ENCODE assay signal across 8 cellular contexts in genomic region chr1:89524369-89525168, GRCh38. TPM values are rescaled to one million over a fixed set of nuclear protein-coding genes. Genes with fewer than 3 reads are reported as not detected.
A peak's percentile ranks its signal among the peaks of the same experiment; 100 is the strongest.
DNase-seq lines count a peak whose midpoint lies in the region; ATAC-seq and TF ChIP-seq lines count a peak whose summit lies in the region.

Gene LRRC8B, plus strand, starts transcription at chr1:89524829. Its CDS starts 57,822 bp downstream, at chr1:89582651.

- peak within 1 kb of the TSS; percentile 94 for H3K4me3 ChIP-seq in CD8-positive, alpha-beta memory T cell (ENCODE audit: low read length)

- TF ChIP-seq CTCF in endothelial cell (IDR thresholded peaks at IDR 0.05; ENCODE audit: unreplicated experiment) (no peak), mesothelial cell of epicardium (IDR thresholded peaks at IDR 0.05; ENCODE audit: unreplicated experiment) (no peak)

- CTCF ChIA-PET in CD8-positive, alpha-beta memory T cell (lab: Charles Lee) = interaction anchor here (0.9 to 1.2 kb wide), 5 partner anchors 12 to 238 kb away, joined by 3 to 4 read pairs (median 3); partner anchors contain the start of gene LRRC8C

- POLR2A ChIA-PET in CD8-positive, alpha-beta memory T cell (lab: Charles Lee) = interaction anchor here (0.6 to 2.1 kb wide), 11 partner anchors 82 to 238 kb away, joined by 3 to 9 read pairs (median 3); partner anchors contain the start of gene LRRC8C

- no peaks in the 10 kb centered on the region for H3K36me3 ChIP-seq in CD8-positive, alpha-beta memory T cell (ENCODE audit: insufficient read depth, low read length)

- DNase-seq in CD8-positive, alpha-beta memory T cell = peak; percentile 80 to 91 (median 85)
- DNase-seq in NOMO-1 treated with dmso at 0.1 percent for 144 hours (lab: John Stamatoyannopoulos, UW; ENCODE audit: unreplicated experiment) (peak; percentile 79), endothelial cell (ENCODE audit: low spot score) (peak; percentile 87), mesothelial cell of epicardium (ENCODE audit: low spot score in 2 of 2, unreplicated experiment in 2 of 2) (peak; percentile 75 to 88)
- peak; percentile 93 for DNase-seq in activated CD8-positive, alpha-beta memory T cell treated with anti-CD3 and anti-CD28 coated beads, Interleukin-2, amount 50 U/mL, for 4 hours
- DNase-seq in stimulated activated CD8-positive, alpha-beta memory T cell treated with anti-CD3 and anti-CD28 coated beads, Interleukin-15, amount 100 ng/mL, for 4 hours (ENCODE audit: low read depth in 2 of 2) = peak; percentile 87 to 89

- H3K27me3 Mint-ChIP-seq in CD8-positive, alpha-beta memory T cell = no peaks in the 10 kb centered on the region
- peaks cover 4% of the 10 kb centered on the region for H3K27me3 Mint-ChIP-seq in endothelial cell (ENCODE audit: unreplicated experiment)
- no peaks in the 10 kb centered on the region for H3K27me3 Mint-ChIP-seq in mesothelial cell of epicardium (ENCODE audit: low read depth)

- H3K27ac Mint-ChIP-seq in CD8-positive, alpha-beta memory T cell = peak within 1 kb of the TSS in 7 of 8 donors; percentile 91 to 98 (median 93)
- H3K27ac Mint-ChIP-seq in endothelial cell (ENCODE audit: unreplicated experiment) (peak within 1 kb of the TSS; percentile 65), mesothelial cell of epicardium (peak within 1 kb of the TSS; percentile 62)

- peaks cover 38% of the 10 kb centered on the region for H3K4me1 ChIP-seq in CD8-positive, alpha-beta memory T cell (ENCODE audit: insufficient read depth, low read length)

- no peaks in the 10 kb centered on the region for H3K27me3 ChIP-seq in CD8-positive, alpha-beta memory T cell (ENCODE audit: insufficient read depth, low read length, poor library complexity, severe bottlenecking)

- H3K9me3 ChIP-seq in CD8-positive, alpha-beta memory T cell (ENCODE audit: low read length) = no peaks in the 10 kb centered on the region

- ATAC-seq in GM19452 (IDR thresholded peaks at IDR 0.05; ENCODE audit: unreplicated experiment) (peak; percentile 93), HG03575 (IDR thresholded peaks at IDR 0.05; ENCODE audit: extremely low read depth, insufficient number of reproducible peaks, low FRiP score, unreplicated experiment) (peak; percentile 31)

- peaks cover 12 to 16% (median 13%) of the 10 kb centered on the region in 3 donors for H3K4me1 Mint-ChIP-seq in CD8-positive, alpha-beta memory T cell
- H3K4me1 Mint-ChIP-seq in endothelial cell (ENCODE audit: unreplicated experiment) = peaks cover 16% of the 10 kb centered on the region
- peaks cover 25% of the 10 kb centered on the region for H3K4me1 Mint-ChIP-seq in mesothelial cell of epicardium

- peak within 1 kb of the TSS; percentile 90 for H3K27ac ChIP-seq in CD8-positive, alpha-beta memory T cell (ENCODE audit: low read depth, low read length)

- H3K9me3 Mint-ChIP-seq in CD8-positive, alpha-beta memory T cell = no peaks in the 10 kb centered on the region
- H3K9me3 Mint-ChIP-seq in endothelial cell (ENCODE audit: unreplicated experiment) = no peaks in the 10 kb centered on the region
- H3K9me3 Mint-ChIP-seq in mesothelial cell of epicardium = peaks cover 3% of the 10 kb centered on the region

- H3K36me3 Mint-ChIP-seq in CD8-positive, alpha-beta memory T cell = peaks cover 0 to 12% (median 0%) of the 10 kb centered on the region in 3 donors
- peaks cover 8% of the 10 kb centered on the region for H3K36me3 Mint-ChIP-seq in endothelial cell (ENCODE audit: low read depth, unreplicated experiment)
- no peaks in the 10 kb centered on the region for H3K36me3 Mint-ChIP-seq in mesothelial cell of epicardium

- peak within 1 kb of the TSS in 2 of 7 donors; percentile 86 to 93 for H3K4me3 Mint-ChIP-seq in CD8-positive, alpha-beta memory T cell
- peak within 1 kb of the TSS; percentile 96 for H3K4me3 Mint-ChIP-seq in endothelial cell (ENCODE audit: unreplicated experiment)
- peak within 1 kb of the TSS; percentile 75 for H3K4me3 Mint-ChIP-seq in mesothelial cell of epicardium

RNA-seq across cellular contexts. Expression of gene LRRC8B, which starts in this region (rescaled TPM):
- 10 to 100 TPM; 36.9 to 39.5 TPM for total RNA-seq in CD8-positive, alpha-beta memory T cell
- 16.3 TPM for polyA plus RNA-seq in CD8-positive, alpha-beta memory T cell
- 14.5 TPM for total RNA-seq in endothelial cell (ENCODE audit: unreplicated experiment)
- 12.5 to 14.3 TPM (median 13.9 TPM) in 3 replicates for total RNA-seq in mesothelial cell of epicardium

Comparison
In these comparisons a context has a peak if more than half of its experiments do, and no peak if none do; other contexts are left out.
1. Peak in every context shown above with its lines: DNase-seq, ATAC-seq, H3K4me3 ChIP-seq and H3K27ac ChIP-seq.